Comparison of ENCODE assay signal across 8 cellular contexts in genomic region chr19:33302974-33303790, GRCh38. TPM values are rescaled to one million over a fixed set of nuclear protein-coding genes. Genes with fewer than 3 reads are reported as not detected.
A peak's percentile ranks its signal among the peaks of the same experiment; 100 is the strongest.
DNase-seq lines count a peak whose midpoint lies in the region; ATAC-seq and TF ChIP-seq lines count a peak whose summit lies in the region.

No MANE protein-coding gene starts in this region.

- no peaks in the 10 kb centered on the region for H3K36me3 ChIP-seq in osteoblast (ENCODE audit: insufficient read depth, low read length)

- H3K79me2 ChIP-seq in osteoblast (ENCODE audit: insufficient read depth, low read length), result no peaks in the 10 kb centered on the region

- no peaks in the 10 kb centered on the region for H3K9me3 Mint-ChIP-seq in activated T-helper 17 cell treated with anti-CD3 and anti-CD28 coated beads, Interleukin-2, amount 50 U/mL, for 72 hours

- DNase-seq in Jurkat, Clone E6-1 (ENCODE audit: low read depth, low spot score), result no peak
- peak; percentile 73 for DNase-seq in Right ventricle myocardium superior
- peak; percentile 96 for DNase-seq in osteoblast (ENCODE audit: insufficient read length, low spot score, missing footprints)
- DNase-seq in GM19238 (ENCODE audit: insufficient read length, low spot score), result no peak
- DNase-seq in cerebellar nuclear complex (lab: John Stamatoyannopoulos, UW), result no peak

- H3K27ac ChIP-seq in 22Rv1, result peak overlapping the region; percentile 50
- H3K27ac ChIP-seq in osteoblast (ENCODE audit: low read depth, low read length), result no peak overlapping the region

- H3K4me3 ChIP-seq in Jurkat, Clone E6-1 (ENCODE audit: low read length), result peak overlapping the region; percentile 24
- peak overlapping the region; percentile 76 for H3K4me3 ChIP-seq in osteoblast (ENCODE audit: insufficient read depth, low read length)

- TF ChIP-seq CTCF in 22Rv1 (IDR thresholded peaks at IDR 0.05), result no peak
- TF ChIP-seq CTCF in osteoblast (IDR thresholded peaks at IDR 0.05; ENCODE audit: extremely low read depth, low read depth, low read length), result no peak

- peaks cover 4% of the 10 kb centered on the region for H3K4me1 ChIP-seq in osteoblast (ENCODE audit: insufficient read depth, low read length)

- peak overlapping the region; percentile 65 for H2AFZ ChIP-seq in osteoblast (ENCODE audit: low read length)

- H3K27ac Mint-ChIP-seq in activated T-helper 17 cell treated with anti-CD3 and anti-CD28 coated beads, Interleukin-2, amount 50 U/mL, for 72 hours, result no peak overlapping the region

- H3K36me3 Mint-ChIP-seq in activated T-helper 17 cell treated with anti-CD3 and anti-CD28 coated beads, Interleukin-2, amount 50 U/mL, for 72 hours (ENCODE audit: low read depth), result no peaks in the 10 kb centered on the region

- no peaks in the 10 kb centered on the region for H3K4me1 Mint-ChIP-seq in activated T-helper 17 cell treated with anti-CD3 and anti-CD28 coated beads, Interleukin-2, amount 50 U/mL, for 72 hours

- ATAC-seq in GM18498 (IDR thresholded peaks at IDR 0.05; ENCODE audit: unreplicated experiment) (peak; percentile 20), Right ventricle myocardium superior (ENCODE audit: poor library complexity) (peak; percentile 67)
- ATAC-seq in activated T-helper 17 cell treated with anti-CD3 and anti-CD28 coated beads, Interleukin-2, amount 50 U/mL, for 72 hours (replicated peaks), result peak; percentile 16

- H3K9me3 ChIP-seq in osteoblast (ENCODE audit: low read depth, low read length), result no peaks in the 10 kb centered on the region

- H3K27me3 ChIP-seq in osteoblast (ENCODE audit: insufficient read depth, low read length), result peaks cover 52% of the 10 kb centered on the region

- H3K4me3 Mint-ChIP-seq in activated T-helper 17 cell treated with anti-CD3 and anti-CD28 coated beads, Interleukin-2, amount 50 U/mL, for 72 hours, result peak overlapping the region; percentile 47

- peaks cover 12% of the 10 kb centered on the region for H3K27me3 Mint-ChIP-seq in activated T-helper 17 cell treated with anti-CD3 and anti-CD28 coated beads, Interleukin-2, amount 50 U/mL, for 72 hours

- H3K4me2 ChIP-seq in osteoblast (ENCODE audit: insufficient read depth, low read length), result peak overlapping the region; percentile 78

- intact Hi-C loops in Right ventricle myocardium superior (cut with DNase I), result loop anchor here (5.0 kb wide), 1 partner anchor 69 kb away; the partner anchor contains the start of gene CEBPG

- no peaks in the 10 kb centered on the region for H4K20me1 ChIP-seq in osteoblast (ENCODE audit: insufficient read depth, low read length)

RNA-seq across cellular contexts. Expression of gene CEBPA, which starts 0.8 kb away (rescaled TPM):
- 3.4 TPM for polyA plus RNA-seq in Jurkat, Clone E6-1 (2012; ENCODE audit: insufficient read depth, insufficient read length)
- total RNA-seq in activated T-helper 17 cell treated with anti-CD3 and anti-CD28 coated beads, Interleukin-2, amount 50 U/mL, for 72 hours, result under 1 TPM; 0.21 to 0.26 TPM
- total RNA-seq in Right ventricle myocardium superior (3.4 TPM), osteoblast (3.6 and 5.0 TPM in 2 replicates)

Comparison
In these comparisons a context has a peak if more than half of its experiments do, and no peak if none do; other contexts are left out.
1. ATAC-seq: peak in every context shown above with its lines; median percentile 67 in Right ventricle myocardium superior; 20 in GM18498; 16 in activated T-helper 17 cell treated with anti-CD3 and anti-CD28 coated beads, Interleukin-2, amount 50 U/mL, for 72 hours.
2. DNase-seq: peak in Right ventricle myocardium superior (single experiment) and osteoblast (single experiment); none in Jurkat, Clone E6-1 (single experiment), GM19238 (single experiment) and cerebellar nuclear complex (0 of 2).